Comparison of ENCODE assay signal across 23 cellular contexts in the genomic region with DNA sequence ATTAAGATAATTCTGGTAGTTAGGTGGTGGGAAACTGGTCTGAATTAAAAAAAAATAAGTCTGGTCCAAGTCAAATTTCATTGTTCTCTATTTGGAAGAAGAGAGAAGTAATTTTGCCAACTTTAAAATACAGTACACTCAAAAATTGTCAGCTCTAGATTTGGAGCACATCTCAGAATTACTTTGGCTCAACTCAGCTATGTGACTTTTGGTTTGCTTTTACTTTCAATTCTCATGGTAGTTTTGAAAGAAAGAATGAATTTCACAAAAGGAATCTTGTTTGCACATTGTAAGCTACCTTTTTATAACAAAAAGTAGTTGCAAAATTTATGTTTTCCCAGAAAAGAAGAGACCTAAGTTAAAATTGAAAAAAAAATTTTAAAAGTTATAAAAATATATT.
DNase-seq lines count a peak whose midpoint lies in the region; ATAC-seq and FAIRE-seq lines count a peak whose summit lies in the region.
"Had no signal": no experiment of that assay in that cellular context is flagged by ENCODE, and none has a peak within 500 bp of the region (broad histone marks: within the 10 kb centered on the region; RNA-seq: fewer than 3 reads in every experiment).

No MANE protein-coding gene starts in this region.

- H3K27me3 ChIP-seq in small intestine (ENCODE audit: control insufficient read depth in 2 of 2, insufficient read depth in 2 of 2, low read length in 2 of 2), result no peaks in the 10 kb centered on the region
- H3K27me3 ChIP-seq: Peyer's patch, SJCRH30 had no signal

- no peaks in the 10 kb centered on the region for H3K9me3 ChIP-seq in small intestine (ENCODE audit: control insufficient read depth, low read depth)
- H3K9me3 ChIP-seq in T-helper 17 cell (ENCODE audit: control insufficient read depth, low read length, poor library complexity, severe bottlenecking), result no peaks in the 10 kb centered on the region
- H3K9me3 ChIP-seq: A549, Peyer's patch, SJCRH30 had no signal

- no peak overlapping the region for H3K4me3 ChIP-seq in small intestine (ENCODE audit: low read depth in 1 of 2, low read length in 2 of 2)
- H3K4me3 ChIP-seq: A549, Peyer's patch, SJCRH30 had no signal

- FAIRE-seq in small intestine (lab: Jason Lieb, UNC), result peak; percentile 26
- FAIRE-seq: A549, D721Med had no signal

- no peaks in the 10 kb centered on the region for H3K36me3 ChIP-seq in small intestine (ENCODE audit: control insufficient read depth in 2 of 2, insufficient read depth in 2 of 2, low read length in 2 of 2)
- H3K36me3 ChIP-seq: Peyer's patch, SJCRH30 had no signal

- ATAC-seq in GM18868 (IDR thresholded peaks at IDR 0.05; ENCODE audit: unreplicated experiment), result peak; percentile 39
- ATAC-seq in HG03432 (IDR thresholded peaks at IDR 0.05; ENCODE audit: unreplicated experiment), result peak; percentile 46
- ATAC-seq in Right ventricle myocardium inferior, result no peak
- ATAC-seq in T-helper 17 cell, result no peak
- ATAC-seq: A549, T-cell had no signal

- peaks cover 2% of the 10 kb centered on the region for H3K36me3 Mint-ChIP-seq in T-helper 17 cell (ENCODE audit: low read depth)
- H3K36me3 Mint-ChIP-seq: CD14-positive monocyte, T-cell had no signal

- H3K4me3 Mint-ChIP-seq in T-helper 17 cell, result no peak overlapping the region
- H3K4me3 Mint-ChIP-seq: B cell, CD14-positive monocyte, T-cell had no signal

- no peak overlapping the region for H3K27ac ChIP-seq in small intestine (ENCODE audit: low read depth in 1 of 2, low read length in 1 of 2)
- H3K27ac ChIP-seq: A549, KMS-11, Peyer's patch, SJCRH30 had no signal

- intact Hi-C loops in Right ventricle myocardium inferior (cut with DNase I), result no loop called here
- intact Hi-C loops in cardiac septum (cut with DNase I), result no loop called here

- H3K4me1 ChIP-seq in small intestine (ENCODE audit: control insufficient read depth in 2 of 2, insufficient read depth in 1 of 2, low read depth in 1 of 2, low read length in 1 of 2), result no peaks in the 10 kb centered on the region
- H3K4me1 ChIP-seq: Peyer's patch had no signal

- DNase-seq in fibroblast of peridontal ligament (ENCODE audit: extremely low read depth) (peak; percentile 27), small intestine (no peak), Right ventricle myocardium inferior (ENCODE audit: missing footprints) (no peak), cardiac septum (ENCODE audit: low spot score) (no peak), T-helper 17 cell (no peak)
- DNase-seq: EL, H7, IMR-90, NCI-H1105 treated with DMSO at 0.1 percent for 48 hours, NCI-H2029 treated with DMSO at 0.1 percent for 48 hours, NCI-H226, NCI-H510A treated with DMSO at 0.1 percent for 48 hours, NCI-H774, Peyer's patch, SJCRH30, T-cell had no signal

- H3K27ac Mint-ChIP-seq in T-helper 17 cell, result no peak overlapping the region
- H3K27ac Mint-ChIP-seq: B cell, CD14-positive monocyte, T-cell had no signal

- H3K27me3 Mint-ChIP-seq in T-helper 17 cell, result no peaks in the 10 kb centered on the region
- H3K27me3 Mint-ChIP-seq: B cell had no signal

- H3K4me1 Mint-ChIP-seq in T-helper 17 cell, result no peaks in the 10 kb centered on the region
- H3K4me1 Mint-ChIP-seq: B cell, CD14-positive monocyte, T-cell had no signal

Comparison
In these comparisons a context has a peak if more than half of its experiments do, and no peak if none do; other contexts are left out.
1. ATAC-seq: peak in GM18868 (single experiment) and HG03432 (single experiment); none in Right ventricle myocardium inferior (single experiment) and T-helper 17 cell (single experiment).